In the genomic region with DNA sequence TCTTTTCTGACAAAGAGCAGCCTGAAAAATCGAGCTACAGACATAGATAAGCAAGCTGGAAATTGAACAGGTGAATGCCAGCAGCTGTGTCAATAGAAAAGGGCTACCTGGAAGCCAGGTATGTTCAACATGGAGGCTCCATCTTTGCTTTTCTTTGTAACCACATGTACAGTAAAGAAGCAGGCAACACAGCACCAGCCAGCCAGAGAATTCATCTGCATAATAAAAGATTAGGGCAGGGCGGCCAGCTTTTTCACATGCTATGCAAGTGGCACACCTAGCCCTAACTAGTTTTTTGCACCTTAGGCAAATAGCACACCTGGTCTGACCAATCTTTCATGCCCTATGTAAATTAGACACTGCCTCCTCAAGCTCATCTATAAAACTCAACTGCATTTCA, we compare ENCODE assay signal across 1 cellular context.
TF ChIP-seq lines count a peak whose summit lies in the region.

No MANE protein-coding gene starts in this region.

TF ChIP-seq in H1, 55 proteins besides CTCF, POLR2A, EP300 and RAD21:
- TF ChIP-seq GABPA (IDR thresholded peaks at IDR 0.05; ENCODE audit: borderline replicate concordance, insufficient read depth, low read length) = no peak
- TF ChIP-seq KDM5A (IDR thresholded peaks at IDR 0.05; ENCODE audit: low read length) = no peak
- TF ChIP-seq SRF (IDR thresholded peaks at IDR 0.05; ENCODE audit: low read depth, low read length) = no peak
- TF ChIP-seq CREB1 (IDR thresholded peaks at IDR 0.05) = no peak
- TF ChIP-seq RFX5 (IDR thresholded peaks at IDR 0.05; ENCODE audit: borderline replicate concordance, low read depth, low read length) = no peak
- TF ChIP-seq CEBPB (IDR thresholded peaks at IDR 0.05; ENCODE audit: low read depth, low read length) = no peak
- no peak for TF ChIP-seq KDM4A (IDR thresholded peaks at IDR 0.05; ENCODE audit: low read depth, low read length, severe bottlenecking)
- no peak for TF ChIP-seq KDM1A (IDR thresholded peaks at IDR 0.05; ENCODE audit: borderline replicate concordance, low read length)
- TF ChIP-seq MAFK (IDR thresholded peaks at IDR 0.05; ENCODE audit: low read depth, low read length) = no peak
- TF ChIP-seq RXRA (IDR thresholded peaks at IDR 0.05; ENCODE audit: insufficient read depth, low read depth, low read length) = no peak
- TF ChIP-seq ASH2L (IDR thresholded peaks at IDR 0.05; ENCODE audit: low read length) = no peak
- TF ChIP-seq SUZ12 (IDR thresholded peaks at IDR 0.05; ENCODE audit: low read length) = no peak
- no peak for TF ChIP-seq TBP (IDR thresholded peaks at IDR 0.05; ENCODE audit: low read depth, low read length)
- no peak for TF ChIP-seq CHD1 (IDR thresholded peaks at IDR 0.05; ENCODE audit: low read depth, low read length)
- TF ChIP-seq CBX5 (IDR thresholded peaks at IDR 0.05; ENCODE audit: low read depth, low read length) = no peak
- no peak for TF ChIP-seq CHD2 (IDR thresholded peaks at IDR 0.05; ENCODE audit: low read length)
